Comparison of ENCODE assay signal across 1 cellular context in the genomic region with DNA sequence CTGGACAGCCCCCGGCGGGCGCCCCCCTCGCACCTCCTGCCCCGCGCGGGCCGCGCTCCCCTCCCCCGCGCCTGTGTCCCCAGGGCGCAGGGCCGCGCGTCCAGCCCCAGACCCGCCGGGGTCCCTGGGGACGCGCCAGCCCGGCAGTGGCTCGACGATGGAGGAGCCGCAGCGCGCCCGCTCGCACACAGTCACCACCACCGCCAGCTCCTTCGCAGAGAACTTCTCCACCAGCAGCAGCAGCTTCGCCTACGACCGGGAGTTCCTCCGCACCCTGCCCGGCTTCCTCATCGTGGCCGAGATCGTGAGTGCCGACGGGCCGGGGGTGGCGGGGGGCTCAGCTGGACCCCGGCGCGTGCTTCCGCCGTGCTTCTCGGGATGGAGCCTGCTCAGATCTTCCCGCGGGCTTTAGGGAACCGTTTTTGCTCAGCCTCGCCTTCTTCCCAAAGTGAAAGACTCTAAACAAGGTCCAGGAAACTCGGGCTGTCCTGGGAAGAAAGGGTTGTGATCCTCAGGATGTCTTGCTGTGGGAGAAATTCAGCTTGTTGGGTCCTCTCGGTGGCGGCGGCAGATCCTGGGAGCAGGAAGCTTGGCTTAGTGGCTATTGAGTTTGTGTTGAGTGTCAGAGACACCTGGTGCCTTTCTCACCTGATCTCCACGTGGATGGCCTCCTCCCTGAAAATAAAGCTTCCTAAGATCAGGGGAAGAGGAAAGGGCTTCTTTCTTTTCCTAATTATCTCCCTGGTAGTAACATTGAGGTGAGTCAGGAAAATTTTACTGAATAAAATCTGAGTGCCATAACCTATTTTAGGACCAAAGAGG.
TF ChIP-seq lines count a peak whose summit lies in the region.

No MANE protein-coding gene starts in this region.

TF ChIP-seq in HepG2, 621 proteins besides CTCF, POLR2A, EP300 and RAD21 (continued from another document and continues in another):
- TF ChIP-seq ETV5 (CRISPR knock-in tag; IDR thresholded peaks at IDR 0.05; ENCODE audit: borderline replicate concordance) = no peak
- peak; percentile 1; the same call in 1 of the 2 replicates for TF ChIP-seq FOXP4 (CRISPR knock-in tag; IDR thresholded peaks at IDR 0.05)
- TF ChIP-seq, protein P1, sequence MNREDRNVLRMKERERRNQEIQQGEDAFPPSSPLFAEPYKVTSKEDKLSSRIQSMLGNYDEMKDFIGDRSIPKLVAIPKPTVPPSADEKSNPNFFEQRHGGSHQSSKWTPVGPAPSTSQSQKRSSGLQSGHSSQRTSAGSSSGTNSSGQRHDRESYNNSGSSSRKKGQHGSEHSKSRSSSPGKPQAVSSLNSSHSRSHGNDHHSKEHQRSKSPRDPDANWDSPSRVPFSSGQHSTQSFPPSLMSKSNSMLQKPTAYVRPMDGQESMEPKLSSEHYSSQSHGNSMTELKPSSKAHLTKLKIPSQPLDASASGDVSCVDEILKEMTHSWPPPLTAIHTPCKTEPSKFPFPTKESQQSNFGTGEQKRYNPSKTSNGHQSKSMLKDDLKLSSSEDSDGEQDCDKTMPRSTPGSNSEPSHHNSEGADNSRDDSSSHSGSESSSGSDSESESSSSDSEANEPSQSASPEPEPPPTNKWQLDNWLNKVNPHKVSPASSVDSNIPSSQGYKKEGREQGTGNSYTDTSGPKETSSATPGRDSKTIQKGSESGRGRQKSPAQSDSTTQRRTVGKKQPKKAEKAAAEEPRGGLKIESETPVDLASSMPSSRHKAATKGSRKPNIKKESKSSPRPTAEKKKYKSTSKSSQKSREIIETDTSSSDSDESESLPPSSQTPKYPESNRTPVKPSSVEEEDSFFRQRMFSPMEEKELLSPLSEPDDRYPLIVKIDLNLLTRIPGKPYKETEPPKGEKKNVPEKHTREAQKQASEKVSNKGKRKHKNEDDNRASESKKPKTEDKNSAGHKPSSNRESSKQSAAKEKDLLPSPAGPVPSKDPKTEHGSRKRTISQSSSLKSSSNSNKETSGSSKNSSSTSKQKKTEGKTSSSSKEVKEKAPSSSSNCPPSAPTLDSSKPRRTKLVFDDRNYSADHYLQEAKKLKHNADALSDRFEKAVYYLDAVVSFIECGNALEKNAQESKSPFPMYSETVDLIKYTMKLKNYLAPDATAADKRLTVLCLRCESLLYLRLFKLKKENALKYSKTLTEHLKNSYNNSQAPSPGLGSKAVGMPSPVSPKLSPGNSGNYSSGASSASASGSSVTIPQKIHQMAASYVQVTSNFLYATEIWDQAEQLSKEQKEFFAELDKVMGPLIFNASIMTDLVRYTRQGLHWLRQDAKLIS (CRISPR knock-in tag; IDR thresholded peaks at IDR 0.05) = no peak
- no peak for TF ChIP-seq ZNF383 (CRISPR knock-in tag; IDR thresholded peaks at IDR 0.05; ENCODE audit: borderline replicate concordance)
- TF ChIP-seq ZNF800 (CRISPR knock-in tag; IDR thresholded peaks at IDR 0.05) = 0 out of 2 replicates have a peak, but pooled peaks have one; percentile 40
- TF ChIP-seq KDM5A (IDR thresholded peaks at IDR 0.05; ENCODE audit: borderline replicate concordance, low read length) = peak; percentile 5; the same call in 1 of the 2 replicates
- TF ChIP-seq ZMYM2 (CRISPR knock-in tag; IDR thresholded peaks at IDR 0.05) = no peak
- TF ChIP-seq, protein P2, sequence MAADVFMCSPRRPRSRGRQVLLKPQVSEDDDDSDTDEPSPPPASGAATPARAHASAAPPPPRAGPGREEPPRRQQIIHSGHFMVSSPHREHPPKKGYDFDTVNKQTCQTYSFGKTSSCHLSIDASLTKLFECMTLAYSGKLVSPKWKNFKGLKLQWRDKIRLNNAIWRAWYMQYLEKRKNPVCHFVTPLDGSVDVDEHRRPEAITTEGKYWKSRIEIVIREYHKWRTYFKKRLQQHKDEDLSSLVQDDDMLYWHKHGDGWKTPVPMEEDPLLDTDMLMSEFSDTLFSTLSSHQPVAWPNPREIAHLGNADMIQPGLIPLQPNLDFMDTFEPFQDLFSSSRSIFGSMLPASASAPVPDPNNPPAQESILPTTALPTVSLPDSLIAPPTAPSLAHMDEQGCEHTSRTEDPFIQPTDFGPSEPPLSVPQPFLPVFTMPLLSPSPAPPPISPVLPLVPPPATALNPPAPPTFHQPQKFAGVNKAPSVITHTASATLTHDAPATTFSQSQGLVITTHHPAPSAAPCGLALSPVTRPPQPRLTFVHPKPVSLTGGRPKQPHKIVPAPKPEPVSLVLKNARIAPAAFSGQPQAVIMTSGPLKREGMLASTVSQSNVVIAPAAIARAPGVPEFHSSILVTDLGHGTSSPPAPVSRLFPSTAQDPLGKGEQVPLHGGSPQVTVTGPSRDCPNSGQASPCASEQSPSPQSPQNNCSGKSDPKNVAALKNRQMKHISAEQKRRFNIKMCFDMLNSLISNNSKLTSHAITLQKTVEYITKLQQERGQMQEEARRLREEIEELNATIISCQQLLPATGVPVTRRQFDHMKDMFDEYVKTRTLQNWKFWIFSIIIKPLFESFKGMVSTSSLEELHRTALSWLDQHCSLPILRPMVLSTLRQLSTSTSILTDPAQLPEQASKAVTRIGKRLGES (CRISPR knock-in tag; IDR thresholded peaks at IDR 0.05; ENCODE audit: borderline replicate concordance) = no peak
- peak; percentile 48; the same call in 1 of the 2 replicates for TF ChIP-seq ZNF891 (CRISPR knock-in tag; IDR thresholded peaks at IDR 0.05)
- TF ChIP-seq SALL1 (CRISPR knock-in tag; IDR thresholded peaks at IDR 0.05) = peak; percentile 15
- TF ChIP-seq ZFP82 (CRISPR knock-in tag; IDR thresholded peaks at IDR 0.05; ENCODE audit: borderline replicate concordance) = 0 out of 2 replicates have a peak, but pooled peaks have one; percentile 77
- TF ChIP-seq, protein P3, sequence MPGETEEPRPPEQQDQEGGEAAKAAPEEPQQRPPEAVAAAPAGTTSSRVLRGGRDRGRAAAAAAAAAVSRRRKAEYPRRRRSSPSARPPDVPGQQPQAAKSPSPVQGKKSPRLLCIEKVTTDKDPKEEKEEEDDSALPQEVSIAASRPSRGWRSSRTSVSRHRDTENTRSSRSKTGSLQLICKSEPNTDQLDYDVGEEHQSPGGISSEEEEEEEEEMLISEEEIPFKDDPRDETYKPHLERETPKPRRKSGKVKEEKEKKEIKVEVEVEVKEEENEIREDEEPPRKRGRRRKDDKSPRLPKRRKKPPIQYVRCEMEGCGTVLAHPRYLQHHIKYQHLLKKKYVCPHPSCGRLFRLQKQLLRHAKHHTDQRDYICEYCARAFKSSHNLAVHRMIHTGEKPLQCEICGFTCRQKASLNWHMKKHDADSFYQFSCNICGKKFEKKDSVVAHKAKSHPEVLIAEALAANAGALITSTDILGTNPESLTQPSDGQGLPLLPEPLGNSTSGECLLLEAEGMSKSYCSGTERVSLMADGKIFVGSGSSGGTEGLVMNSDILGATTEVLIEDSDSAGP (CRISPR knock-in tag; IDR thresholded peaks at IDR 0.05; ENCODE audit: borderline replicate concordance) = no peak
- no peak for TF ChIP-seq FOXM1 (CRISPR knock-in tag; IDR thresholded peaks at IDR 0.05)
- no peak for TF ChIP-seq CERS6 (CRISPR knock-in tag; IDR thresholded peaks at IDR 0.05)
- no peak for TF ChIP-seq PAXIP1 (CRISPR knock-in tag; conservative IDR thresholded peaks at IDR 0.05)
- no peak for TF ChIP-seq ZNF441 (CRISPR knock-in tag; IDR thresholded peaks at IDR 0.05; ENCODE audit: borderline replicate concordance)
- TF ChIP-seq ZBTB25 (CRISPR knock-in tag; IDR thresholded peaks at IDR 0.05) = no peak
- no peak for TF ChIP-seq FOXC1 (CRISPR knock-in tag; IDR thresholded peaks at IDR 0.05; ENCODE audit: borderline replicate concordance)
- TF ChIP-seq GATAD2A (CRISPR knock-in tag; IDR thresholded peaks at IDR 0.05) = no peak
- TF ChIP-seq, protein P4, sequence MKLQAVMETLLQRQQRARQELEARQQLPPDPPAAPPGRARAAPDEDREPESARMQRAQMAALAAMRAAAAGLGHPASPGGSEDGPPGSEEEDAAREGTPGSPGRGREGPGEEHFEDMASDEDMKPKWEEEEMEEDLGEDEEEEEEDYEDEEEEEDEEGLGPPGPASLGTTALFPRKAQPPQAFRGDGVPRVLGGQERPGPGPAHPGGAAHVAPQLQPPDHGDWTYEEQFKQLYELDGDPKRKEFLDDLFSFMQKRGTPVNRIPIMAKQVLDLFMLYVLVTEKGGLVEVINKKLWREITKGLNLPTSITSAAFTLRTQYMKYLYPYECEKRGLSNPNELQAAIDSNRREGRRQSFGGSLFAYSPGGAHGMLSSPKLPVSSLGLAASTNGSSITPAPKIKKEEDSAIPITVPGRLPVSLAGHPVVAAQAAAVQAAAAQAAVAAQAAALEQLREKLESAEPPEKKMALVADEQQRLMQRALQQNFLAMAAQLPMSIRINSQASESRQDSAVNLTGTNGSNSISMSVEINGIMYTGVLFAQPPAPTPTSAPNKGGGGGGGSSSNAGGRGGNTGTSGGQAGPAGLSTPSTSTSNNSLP (IDR thresholded peaks at IDR 0.05; ENCODE audit: low read depth, low read length) = no peak
- no peak for TF ChIP-seq ZSCAN29 (CRISPR knock-in tag; conservative IDR thresholded peaks at IDR 0.05)
- no peak for TF ChIP-seq HHEX (CRISPR knock-in tag; IDR thresholded peaks at IDR 0.05)
- no peak for TF ChIP-seq MZF1 (CRISPR knock-in tag; IDR thresholded peaks at IDR 0.05; ENCODE audit: borderline replicate concordance)
- TF ChIP-seq ZNF773 (CRISPR knock-in tag; IDR thresholded peaks at IDR 0.05; ENCODE audit: borderline replicate concordance) = no peak
- TF ChIP-seq SNAI1 (CRISPR knock-in tag; IDR thresholded peaks at IDR 0.05; ENCODE audit: borderline replicate concordance) = no peak
- TF ChIP-seq HNRNPK (IDR thresholded peaks at IDR 0.05; ENCODE audit: low read depth, low read length, poor library complexity, severe bottlenecking) = no peak
- no peak for TF ChIP-seq HIVEP1 (CRISPR knock-in tag; IDR thresholded peaks at IDR 0.05)
- no peak for TF ChIP-seq NFYB (CRISPR knock-in tag; IDR thresholded peaks at IDR 0.05)
- no peak for TF ChIP-seq ZNF230 (CRISPR knock-in tag; IDR thresholded peaks at IDR 0.05)
- TF ChIP-seq TOE1 (CRISPR knock-in tag; IDR thresholded peaks at IDR 0.05) = no peak
- no peak for TF ChIP-seq ZNF207 (IDR thresholded peaks at IDR 0.05; ENCODE audit: borderline replicate concordance)
- TF ChIP-seq HOXA5 (CRISPR knock-in tag; IDR thresholded peaks at IDR 0.05) = no peak
- TF ChIP-seq ZSCAN12 (CRISPR knock-in tag; IDR thresholded peaks at IDR 0.05) = no peak
- no peak for TF ChIP-seq MIER3 (CRISPR knock-in tag; IDR thresholded peaks at IDR 0.05; ENCODE audit: borderline replicate concordance)
- no peak for TF ChIP-seq PHF20 (CRISPR knock-in tag; IDR thresholded peaks at IDR 0.05)
